21 cellular contexts compared by ENCODE assay signal in genomic region chr2:170020777-170021176, GRCh38.
"Had no signal": no experiment of that assay in that cellular context is flagged by ENCODE, and none has a peak within 500 bp of the region (broad histone marks: within the 10 kb centered on the region; RNA-seq: fewer than 3 reads in every experiment).

No MANE protein-coding gene starts in this region.

- H3K4me1 ChIP-seq: colonic mucosa, foreskin keratinocyte, left lung, lower lobe of right lung had no signal

- H3K79me2 ChIP-seq: hepatocyte had no signal

- H3K27me3 ChIP-seq: colonic mucosa, esophagus muscularis mucosa, foreskin keratinocyte, gastroesophageal sphincter, heart left ventricle, hepatocyte, left lung had no signal

- H3K9me3 ChIP-seq: colonic mucosa, esophagus muscularis mucosa, gastroesophageal sphincter, heart left ventricle, left lung, lower lobe of right lung had no signal

- ATAC-seq: foreskin keratinocyte; gastroesophageal sphincter; heart left ventricle; left cardiac atrium; left lung; left ventricle myocardium superior; lower lobe of right lung; naive thymus-derived CD4-positive, alpha-beta T cell had no signal

- DNase-seq: colonic mucosa; cortex of kidney; effector CD4-positive, alpha-beta T cell; effector memory CD4-positive, alpha-beta T cell; foreskin keratinocyte; heart left ventricle; hypothalamus; immature natural killer cell; islet precursor cell; left cardiac atrium; left lung; left ventricle myocardium superior; lower lobe of right lung; mesenchymal stem cell; midbrain; naive thymus-derived CD4-positive, alpha-beta T cell had no signal

- H3K36me3 ChIP-seq: colonic mucosa had no signal

- H3K27ac ChIP-seq: colonic mucosa, esophagus muscularis mucosa, foreskin keratinocyte, gastroesophageal sphincter, heart left ventricle, hepatocyte, left lung, lower lobe of right lung had no signal

- H3K4me2 ChIP-seq: hepatocyte had no signal

- H3K4me3 ChIP-seq: colonic mucosa, esophagus muscularis mucosa, gastroesophageal sphincter, heart left ventricle, hepatocyte, left lung, lower lobe of right lung had no signal

- FAIRE-seq: endothelial cell of umbilical vein, frontal cortex had no signal

- H2AFZ ChIP-seq: hepatocyte had no signal
